ENCODE assay signal across 8 cellular contexts in the genomic region with DNA sequence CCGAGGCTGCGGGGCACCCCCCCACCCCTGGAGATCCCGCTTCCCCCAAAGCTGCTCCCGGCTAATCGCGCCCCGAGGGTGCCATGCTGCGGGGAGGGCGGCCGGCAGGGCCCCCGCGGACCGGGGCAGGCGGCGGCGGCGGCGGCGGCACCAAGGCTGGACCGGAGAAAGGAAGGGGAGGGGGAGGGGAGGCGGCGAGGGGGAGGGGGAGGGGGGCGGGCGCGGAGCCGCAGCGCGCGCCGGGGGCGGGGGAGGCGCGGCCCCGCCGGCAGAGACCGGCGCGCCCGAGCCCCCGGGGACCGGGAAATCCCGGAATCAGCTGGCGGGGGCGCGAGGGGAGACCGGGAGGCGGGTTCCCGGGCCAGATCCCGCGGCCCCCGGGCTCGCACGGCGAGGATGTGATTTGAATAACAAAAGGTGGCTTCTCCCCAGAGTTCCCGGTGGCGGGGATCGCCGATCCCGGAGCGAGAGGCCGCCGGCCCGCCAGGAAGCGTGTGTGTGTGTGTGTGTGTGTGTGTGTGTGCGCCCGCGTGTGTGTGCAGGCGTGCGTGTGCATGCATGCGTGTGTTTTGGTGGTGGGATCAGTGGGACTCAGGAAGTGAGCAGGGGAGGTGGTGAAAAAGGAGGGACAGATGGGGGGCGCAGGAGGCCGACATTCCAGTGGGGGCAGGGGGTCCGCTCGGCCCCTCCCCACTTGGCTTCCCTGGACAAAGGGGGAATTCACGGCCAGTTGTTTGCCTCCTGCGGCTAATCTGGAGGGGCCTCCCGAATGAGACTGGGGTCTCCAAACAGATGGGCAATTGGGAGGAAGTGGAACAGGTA.
DNase-seq lines count a peak whose midpoint lies in the region; ATAC-seq and FAIRE-seq lines count a peak whose summit lies in the region.

No MANE protein-coding gene starts in this region.

- H3K27ac ChIP-seq in CD4-positive, CD25-positive, alpha-beta regulatory T cell (ENCODE audit: insufficient read depth, low read length, poor library complexity, severe bottlenecking) = peak overlapping the region; percentile 55
- H3K27ac ChIP-seq in HUES48 (ENCODE audit: low read depth, low read length) (peak overlapping the region; percentile 98), small intestine (ENCODE audit: low read depth in 1 of 2, low read length in 1 of 2) (peak overlapping the region in 1 of 2 donors; percentile 11)

- peak overlapping the region; percentile 8 to 91 (median 89) for H3K27ac Mint-ChIP-seq in CD4-positive, CD25-positive, alpha-beta regulatory T cell

- H3K9ac ChIP-seq in HUES48 (ENCODE audit: low read depth, low read length) = peak overlapping the region; percentile 93

- peaks cover 22% of the 10 kb centered on the region for H3K4me1 ChIP-seq in CD4-positive, CD25-positive, alpha-beta regulatory T cell (ENCODE audit: control insufficient read depth, insufficient read depth, low read length, poor library complexity, severe bottlenecking)
- H3K4me1 ChIP-seq in HUES48 (ENCODE audit: control insufficient read depth, insufficient read depth, low read length) = peaks cover 14% of the 10 kb centered on the region
- H3K4me1 ChIP-seq in small intestine (ENCODE audit: control insufficient read depth in 2 of 2, insufficient read depth in 1 of 2, low read depth in 1 of 2, low read length in 1 of 2) = no peaks in the 10 kb centered on the region

- 1% methylated on average over 38 to 73 of the region's 77 CpGs for WGBS in small intestine, 3 donors

- H3K4me3 ChIP-seq in CD4-positive, CD25-positive, alpha-beta regulatory T cell (ENCODE audit: low read depth, low read length) = peak overlapping the region; percentile 50
- H3K4me3 ChIP-seq in HUES48 (ENCODE audit: low read depth, low read length) (peak overlapping the region; percentile 99), small intestine (ENCODE audit: low read depth in 1 of 2, low read length in 2 of 2) (peak overlapping the region; percentile 54 to 65)

- no peaks in the 10 kb centered on the region for H3K36me3 Mint-ChIP-seq in CD4-positive, CD25-positive, alpha-beta regulatory T cell

- H3K27me3 ChIP-seq in CD4-positive, CD25-positive, alpha-beta regulatory T cell (ENCODE audit: control insufficient read depth, insufficient read depth, low read length) = no peaks in the 10 kb centered on the region
- H3K27me3 ChIP-seq in HUES48 (ENCODE audit: control insufficient read depth, insufficient read depth, low read length) = no peaks in the 10 kb centered on the region
- no peaks in the 10 kb centered on the region for H3K27me3 ChIP-seq in small intestine (ENCODE audit: control insufficient read depth in 2 of 2, insufficient read depth in 2 of 2, low read length in 2 of 2)

- H3K27me3 Mint-ChIP-seq in CD4-positive, CD25-positive, alpha-beta regulatory T cell = peaks cover 9% of the 10 kb centered on the region

- DNase-seq in CD4-positive, CD25-positive, alpha-beta regulatory T cell = peak; percentile 24 to 47 (median 42)
- DNase-seq in T-helper 2 cell (peak; percentile 6 to 75 (median 19)), T47D (ENCODE audit: low read depth in 1 of 2, low spot score in 1 of 2) (peak; percentile 58 to 66), iris pigment epithelial cell (ENCODE audit: low read depth) (peak; percentile 30), small intestine (peak; percentile 17), GM19238 (ENCODE audit: insufficient read length, low spot score) (no peak)

- in situ Hi-C loops in T47D (cut with HindIII; ENCODE audit: low pct_unique_long_range_greater_than_20kb, low sequenced_read_pairs) = no loop called here

- peak overlapping the region; percentile 70 to 95 (median 88) for H3K4me3 Mint-ChIP-seq in CD4-positive, CD25-positive, alpha-beta regulatory T cell

- FAIRE-seq in small intestine (lab: Jason Lieb, UNC) = no peak

- H3K36me3 ChIP-seq in CD4-positive, CD25-positive, alpha-beta regulatory T cell (ENCODE audit: control insufficient read depth, insufficient read depth, low read length) = no peaks in the 10 kb centered on the region
- peaks cover 13% of the 10 kb centered on the region for H3K36me3 ChIP-seq in HUES48 (ENCODE audit: control insufficient read depth, insufficient read depth, low read length)
- no peaks in the 10 kb centered on the region for H3K36me3 ChIP-seq in small intestine (ENCODE audit: control insufficient read depth in 2 of 2, insufficient read depth in 2 of 2, low read length in 2 of 2)

- H3K4me1 Mint-ChIP-seq in CD4-positive, CD25-positive, alpha-beta regulatory T cell = peaks cover 6 to 27% (median 18%) of the 10 kb centered on the region in 4 donors

- peaks cover 0 to 4% (median 0%) of the 10 kb centered on the region in 7 donors for H3K9me3 Mint-ChIP-seq in CD4-positive, CD25-positive, alpha-beta regulatory T cell

- H3K9me3 ChIP-seq in CD4-positive, CD25-positive, alpha-beta regulatory T cell (ENCODE audit: control insufficient read depth in 2 of 2, low read length in 2 of 2) = peaks cover 2 to 7% of the 10 kb centered on the region in 2 experiments
- no peaks in the 10 kb centered on the region for H3K9me3 ChIP-seq in HUES48 (ENCODE audit: control insufficient read depth, insufficient read depth, low read length)
- no peaks in the 10 kb centered on the region for H3K9me3 ChIP-seq in small intestine (ENCODE audit: control insufficient read depth, low read depth)

- peak; percentile 9 to 10 for ATAC-seq in CD4-positive, CD25-positive, alpha-beta regulatory T cell (ENCODE audit: low read depth in 2 of 2)
- ATAC-seq in HG03439 (IDR thresholded peaks at IDR 0.05; ENCODE audit: unreplicated experiment) = no peak
